In the genomic region with DNA sequence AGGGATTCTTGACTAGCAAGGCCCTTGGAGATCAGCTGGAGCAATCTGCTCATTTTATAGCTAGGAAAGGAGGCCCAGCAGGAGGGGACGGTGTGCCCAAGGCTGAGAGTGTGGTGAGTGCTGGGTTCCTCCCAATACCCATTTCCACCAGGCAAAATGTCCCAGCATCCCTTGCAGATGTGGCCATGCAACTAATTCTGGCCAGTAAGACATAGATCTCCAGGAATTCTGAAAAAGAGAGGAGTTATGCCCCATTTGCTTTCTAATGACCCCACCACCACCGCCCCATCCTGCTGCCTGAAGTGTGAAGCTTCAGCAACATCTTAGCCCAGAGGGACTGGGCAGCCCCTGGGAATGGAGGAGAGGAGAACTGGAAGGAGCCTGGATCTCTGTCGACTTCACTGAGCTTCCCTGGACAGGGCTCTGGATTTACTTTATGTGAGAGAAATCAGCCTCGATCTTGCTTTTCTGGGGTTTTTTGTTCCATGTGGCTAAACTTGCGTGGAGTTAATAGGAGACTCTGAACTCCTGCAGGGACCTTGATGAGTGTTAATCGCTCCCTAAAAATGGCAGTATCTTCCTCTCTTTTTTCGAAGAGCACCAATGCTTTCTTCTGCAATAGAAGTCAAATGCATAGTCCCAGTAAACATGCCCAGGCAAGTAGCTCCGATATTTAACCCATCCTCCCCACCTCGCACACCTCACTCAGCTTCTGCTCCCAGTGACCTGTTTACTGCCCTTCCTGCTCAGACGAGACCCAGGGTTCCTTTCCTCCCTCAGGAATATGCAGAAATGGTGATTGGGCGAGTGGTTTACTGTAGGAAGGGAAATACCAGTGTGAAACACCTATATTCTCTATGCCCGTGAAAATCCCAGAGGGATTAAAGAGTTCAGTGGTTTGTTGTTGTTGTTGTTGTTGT, we compare ENCODE assay signal across 26 cellular contexts.
A peak's percentile ranks its signal among the peaks of the same experiment; 100 is the strongest.
DNase-seq lines count a peak whose midpoint lies in the region; ATAC-seq and TF ChIP-seq lines count a peak whose summit lies in the region.
"Had no signal": no experiment of that assay in that cellular context is flagged by ENCODE, and none has a peak within 500 bp of the region (broad histone marks: within the 10 kb centered on the region; RNA-seq: fewer than 3 reads in every experiment).

No MANE protein-coding gene starts in this region.

- H2BK120ac ChIP-seq in H9 (ENCODE audit: low read depth, low read length, poor library complexity, severe bottlenecking), result no peak overlapping the region

- no peak overlapping the region for H3K4ac ChIP-seq in H9 (ENCODE audit: low read depth, low read length)

- WGBS in H9 (ENCODE audit: extremely low coverage, insufficient read length, low lambda C conversion rate), result no CpG with 5 or more reads among the region's 12 CpGs
- 55% methylated on average over 12 of the region's 12 CpGs for WGBS in esophagus muscularis mucosa

- peak overlapping the region; percentile 52 to 80 (median 62); a peak in 6 of 7 replicates for H3K27ac Mint-ChIP-seq in H9
- peak overlapping the region; percentile 73 for H3K27ac Mint-ChIP-seq in stimulated activated memory B cell treated with anti-CD40 and anti-IgM and Interleukin-4, amounts not matched to agents 10 μg/mL and 1 μg/mL and 100 μg/mL, for 72 hours
- H3K27ac Mint-ChIP-seq: activated CD8-positive, alpha-beta T cell treated with anti-CD3 and anti-CD28 coated beads, Interleukin-2, amount 10 ng/mL, durations not matched to agents 7 days and 5 days had no signal

- H3K27ac ChIP-seq in H9 (ENCODE audit: insufficient read length, low read depth, low read length) (no peak overlapping the region), esophagus muscularis mucosa (replicated peaks in 1 of 4) (no peak overlapping the region)
- H3K27ac ChIP-seq: ascending aorta, gastroesophageal sphincter, KMS-11, tibial nerve had no signal

- no peak overlapping the region for H4K5ac ChIP-seq in H9 (ENCODE audit: insufficient read length, low read depth, low read length)

- H3K4me1 ChIP-seq in H9 (ENCODE audit: insufficient read depth, low read length), result peaks cover 6% of the 10 kb centered on the region; the same call in 1 of the 2 replicates
- no peaks in the 10 kb centered on the region for H3K4me1 ChIP-seq in esophagus muscularis mucosa
- H3K4me1 ChIP-seq: ascending aorta, Caco-2, gastroesophageal sphincter had no signal

- H2BK12ac ChIP-seq in H9 (ENCODE audit: insufficient read length, low read depth, low read length), result no peak overlapping the region

- H3K36me3 ChIP-seq in esophagus muscularis mucosa, result no peaks in the 10 kb centered on the region
- H3K36me3 ChIP-seq: ascending aorta, gastroesophageal sphincter, tibial nerve had no signal

- H2AK5ac ChIP-seq in H9 (ENCODE audit: insufficient read length, low read length), result no peak overlapping the region

- no peak overlapping the region for H2AFZ ChIP-seq in H9 (ENCODE audit: low read length)

- no peak overlapping the region for H4K91ac ChIP-seq in H9 (ENCODE audit: insufficient read length, low read depth, low read length)

- H3K23me2 ChIP-seq in H9 (ENCODE audit: insufficient read length, low read depth, low read length, poor library complexity, severe bottlenecking), result no peaks in the 10 kb centered on the region

- no peak overlapping the region for H4K8ac ChIP-seq in H9 (replicated peaks; ENCODE audit: insufficient read length, low read depth, low read length)

- TF ChIP-seq CTCF in H9 (conservative IDR thresholded peaks at IDR 0.05) (no peak), esophagus muscularis mucosa (IDR thresholded peaks at IDR 0.05) (no peak)

- no peaks in the 10 kb centered on the region for H3K9me3 ChIP-seq in H9 (ENCODE audit: control insufficient read depth, low read depth, low read length)
- peaks cover 0 to 4% (median 0%) of the 10 kb centered on the region in 4 donors for H3K9me3 ChIP-seq in esophagus muscularis mucosa
- H3K9me3 ChIP-seq: ascending aorta, Caco-2 had no signal

- TF ChIP-seq POLR2A in esophagus muscularis mucosa (IDR thresholded peaks at IDR 0.05; ENCODE audit: low read depth), result no peak

- H3K79me2 ChIP-seq in H9 (ENCODE audit: insufficient read depth, low read length), result no peaks in the 10 kb centered on the region

- H3K23ac ChIP-seq in H9 (ENCODE audit: insufficient read length, low read depth, low read length), result no peak overlapping the region

- DNase-seq in H9 (peak; percentile 77), NCI-H526 (lab: John Stamatoyannopoulos, UW) (peak; percentile 29 to 77), esophagus muscularis mucosa (ENCODE audit: extremely low spot score) (peak; percentile 80), NCI-H774 (lab: John Stamatoyannopoulos, UW) (no peak)
- DNase-seq: activated CD4-positive, CD25-positive, alpha-beta regulatory T cell; activated CD8-positive, alpha-beta T cell treated with anti-CD3 and anti-CD28 coated beads, Interleukin-2, amount 10 ng/mL, durations not matched to agents 7 days and 5 days; activated naive CD4-positive, alpha-beta T cell treated with anti-CD3 and anti-CD28 coated beads, Interleukin-2, amount 50 U/mL, for 16 hours; activated T-cell treated with anti-CD3 and anti-CD28 coated beads, Interleukin-2, amount 50 U/mL, for 4 hours; AML-193; Caco-2; DND-41; effector CD8-positive, alpha-beta T cell; NCI-H1092; NCI-H2029 treated with DMSO at 0.1 percent for 48 hours; NCI-H446 treated with DMSO at 0.1 percent for 48 hours; stimulated activated naive CD8-positive, alpha-beta T cell treated with anti-CD3 and anti-CD28 coated beads, Interleukin-15, Interleukin-2, amounts not matched to agents 100 U/mL and 50 U/mL, for 24 hours had no signal

- H3K18ac ChIP-seq in H9 (ENCODE audit: insufficient read length, low read depth, low read length), result peak overlapping the region; percentile 25

- no peak overlapping the region for H3K4me2 ChIP-seq in H9 (ENCODE audit: insufficient read depth, insufficient read length, low read length)
- H3K4me2 ChIP-seq: KMS-11 had no signal

- 0 out of 2 replicates have a peak overlapping the region, but pooled peaks have one; percentile 1 for H3K14ac ChIP-seq in H9 (ENCODE audit: insufficient read depth, low read length)

- peaks cover 33 to 35% of the 10 kb centered on the region in 2 experiments for H3K4me1 Mint-ChIP-seq in H9
- H3K4me1 Mint-ChIP-seq in stimulated activated memory B cell treated with anti-CD40 and anti-IgM and Interleukin-4, amounts not matched to agents 10 μg/mL and 1 μg/mL and 100 μg/mL, for 72 hours, result peaks cover 36% of the 10 kb centered on the region

- H4K20me1 ChIP-seq in H9 (ENCODE audit: control insufficient read depth, insufficient read depth, insufficient read length), result no peaks in the 10 kb centered on the region

- H3K36me3 Mint-ChIP-seq in H9 (ENCODE audit: insufficient read depth in 1 of 3, low read depth in 3 of 3), result no peaks in the 10 kb centered on the region
- no peaks in the 10 kb centered on the region for H3K36me3 Mint-ChIP-seq in stimulated activated memory B cell treated with anti-CD40 and anti-IgM and Interleukin-4, amounts not matched to agents 10 μg/mL and 1 μg/mL and 100 μg/mL, for 72 hours

- H3K4me3 Mint-ChIP-seq in H9, result no peak overlapping the region; a peak in 1 of 5 replicates
- H3K4me3 Mint-ChIP-seq in stimulated activated memory B cell treated with anti-CD40 and anti-IgM and Interleukin-4, amounts not matched to agents 10 μg/mL and 1 μg/mL and 100 μg/mL, for 72 hours, result peak overlapping the region; percentile 6
- H3K4me3 Mint-ChIP-seq: activated CD8-positive, alpha-beta T cell treated with anti-CD3 and anti-CD28 coated beads, Interleukin-2, amount 10 ng/mL, durations not matched to agents 7 days and 5 days; activated T-cell treated with anti-CD3 and anti-CD28 coated beads, Interleukin-2, amount 50 U/mL, for 4 hours; nephron had no signal

- TF ChIP-seq EP300 in esophagus muscularis mucosa (IDR thresholded peaks at IDR 0.05), result no peak

- intact Hi-C loops in esophagus muscularis mucosa (cut with DNase I), result no loop called here

- H3K79me1 ChIP-seq in H9 (ENCODE audit: insufficient read depth, low read depth, low read length, poor library complexity, severe bottlenecking), result no peaks in the 10 kb centered on the region

- H3K27me3 ChIP-seq in H9 (ENCODE audit: insufficient read depth, low read length) (no peaks in the 10 kb centered on the region), esophagus muscularis mucosa (peaks cover 0 to 17% (median 0%) of the 10 kb centered on the region in 4 donors)
- H3K27me3 ChIP-seq: ascending aorta, tibial nerve had no signal

- peak; percentile 6 for ATAC-seq in stimulated activated memory B cell treated with anti-CD40 and anti-IgM and Interleukin-4, amounts not matched to agents 10 μg/mL and 1 μg/mL and 100 μg/mL, for 72 hours
- ATAC-seq in HG03196 (IDR thresholded peaks at IDR 0.05; ENCODE audit: unreplicated experiment), result no peak
- ATAC-seq in HG02588 (IDR thresholded peaks at IDR 0.05; ENCODE audit: unreplicated experiment), result no peak
- ATAC-seq: activated CD8-positive, alpha-beta T cell treated with anti-CD3 and anti-CD28 coated beads, Interleukin-2, amount 10 ng/mL, durations not matched to agents 7 days and 5 days; activated T-cell treated with anti-CD3 and anti-CD28 coated beads, Interleukin-2, amount 50 U/mL, for 4 hours; esophagus mucosa; gastroesophageal sphincter; stimulated activated naive CD8-positive, alpha-beta T cell treated with anti-CD3 and anti-CD28 coated beads, Interleukin-15, Interleukin-2, amounts not matched to agents 100 U/mL and 50 U/mL, for 24 hours had no signal

- no peak overlapping the region for H3K56ac ChIP-seq in H9 (ENCODE audit: insufficient read length, low read depth, low read length)

- no peaks in the 10 kb centered on the region for H3K27me3 Mint-ChIP-seq in H9 (ENCODE audit: low read depth)
- no peaks in the 10 kb centered on the region for H3K27me3 Mint-ChIP-seq in stimulated activated memory B cell treated with anti-CD40 and anti-IgM and Interleukin-4, amounts not matched to agents 10 μg/mL and 1 μg/mL and 100 μg/mL, for 72 hours

- H3K4me3 ChIP-seq in esophagus muscularis mucosa, result no peak overlapping the region
- H3K4me3 ChIP-seq: ascending aorta, gastroesophageal sphincter, skin epidermis, tibial nerve had no signal

- H2BK5ac ChIP-seq in H9 (ENCODE audit: insufficient read length, low read length), result no peak overlapping the region

- H3K9me3 Mint-ChIP-seq in H9, result no peaks in the 10 kb centered on the region; a peak in 1 of 5 replicates
- H3K9me3 Mint-ChIP-seq in stimulated activated memory B cell treated with anti-CD40 and anti-IgM and Interleukin-4, amounts not matched to agents 10 μg/mL and 1 μg/mL and 100 μg/mL, for 72 hours, result no peaks in the 10 kb centered on the region

- H2BK15ac ChIP-seq in H9 (ENCODE audit: low read depth, low read length), result no peak overlapping the region

- no peak overlapping the region for H3K9ac ChIP-seq in H9 (ENCODE audit: extremely low read depth, insufficient read length, low read length)
- H3K9ac ChIP-seq: KMS-11 had no signal

- no peak overlapping the region for H2BK20ac ChIP-seq in H9 (ENCODE audit: low read depth, low read length, poor library complexity, severe bottlenecking)

- H3T11ph ChIP-seq in H9 (ENCODE audit: low read length), result no peak overlapping the region
